ENCODE assay signal across 7 cellular contexts in genomic region chr16:21950782-21951521, GRCh38. TPM values are rescaled to one million over a fixed set of nuclear protein-coding genes. Genes with fewer than 3 reads are reported as not detected.
DNase-seq lines count a peak whose midpoint lies in the region; ATAC-seq, FAIRE-seq and TF ChIP-seq lines count a peak whose summit lies in the region.

No MANE protein-coding gene starts in this region.

- no peaks in the 10 kb centered on the region for H3K9me3 Mint-ChIP-seq in T-helper 2 cell treated with Interferon-gamma antibody and Interleukin-4, amounts not matched to agents 5 μg/mL and 100 μg/mL, for 36 hours
- no peaks in the 10 kb centered on the region for H3K9me3 Mint-ChIP-seq in stimulated activated effector memory CD8-positive, alpha-beta T cell treated with anti-CD3 and anti-CD28 coated beads, Interleukin-12 subunit alpha, Interleukin-12 subunit beta, amount 100 ng/mL, for 72 hours

- H3K36me3 Mint-ChIP-seq in T-helper 2 cell treated with Interferon-gamma antibody and Interleukin-4, amounts not matched to agents 5 μg/mL and 100 μg/mL, for 36 hours (ENCODE audit: low read depth) = peaks cover 19% of the 10 kb centered on the region
- H3K36me3 Mint-ChIP-seq in stimulated activated effector memory CD8-positive, alpha-beta T cell treated with anti-CD3 and anti-CD28 coated beads, Interleukin-12 subunit alpha, Interleukin-12 subunit beta, amount 100 ng/mL, for 72 hours = peaks cover 27% of the 10 kb centered on the region

- no peak overlapping the region for H3K4me3 ChIP-seq in HFF-Myc (replicated peaks; ENCODE audit: low read depth, low read length)
- H3K4me3 ChIP-seq in fibroblast of mammary gland (ENCODE audit: control insufficient read depth, low read depth, low read length) = no peak overlapping the region

- DNase-seq in Caki2 (ENCODE audit: low read depth) (peak; percentile 61), HFF-Myc (ENCODE audit: extremely low read depth, low read depth) (no peak), fibroblast of mammary gland (ENCODE audit: low read depth) (peak; percentile 48), H54 (ENCODE audit: insufficient read length, low spot score) (no peak)
- no peak for DNase-seq in T-helper 2 cell treated with Interferon-gamma antibody and Interleukin-4, amounts not matched to agents 5 μg/mL and 100 μg/mL, for 36 hours (ENCODE audit: low spot score)
- no peak for DNase-seq in stimulated activated effector memory CD8-positive, alpha-beta T cell treated with anti-CD3 and anti-CD28 coated beads, Interleukin-12 subunit alpha, Interleukin-12 subunit beta, amount 100 ng/mL, for 72 hours (ENCODE audit: low spot score in 2 of 2)

- in situ Hi-C loops in Caki2 (cut with HindIII; ENCODE audit: low pct_unique_long_range_greater_than_20kb, low sequenced_read_pairs) = no loop called here

- peak overlapping the region; percentile 76 for H3K27ac Mint-ChIP-seq in T-helper 2 cell treated with Interferon-gamma antibody and Interleukin-4, amounts not matched to agents 5 μg/mL and 100 μg/mL, for 36 hours
- H3K27ac Mint-ChIP-seq in stimulated activated effector memory CD8-positive, alpha-beta T cell treated with anti-CD3 and anti-CD28 coated beads, Interleukin-12 subunit alpha, Interleukin-12 subunit beta, amount 100 ng/mL, for 72 hours = peak overlapping the region; percentile 71

- FAIRE-seq in H54 (lab: Jason Lieb, UNC) = no peak

- peaks cover 37% of the 10 kb centered on the region for H3K4me1 Mint-ChIP-seq in T-helper 2 cell treated with Interferon-gamma antibody and Interleukin-4, amounts not matched to agents 5 μg/mL and 100 μg/mL, for 36 hours (ENCODE audit: low read depth)
- peaks cover 36% of the 10 kb centered on the region for H3K4me1 Mint-ChIP-seq in stimulated activated effector memory CD8-positive, alpha-beta T cell treated with anti-CD3 and anti-CD28 coated beads, Interleukin-12 subunit alpha, Interleukin-12 subunit beta, amount 100 ng/mL, for 72 hours

- H3K27me3 Mint-ChIP-seq in T-helper 2 cell treated with Interferon-gamma antibody and Interleukin-4, amounts not matched to agents 5 μg/mL and 100 μg/mL, for 36 hours (ENCODE audit: low read depth) = no peaks in the 10 kb centered on the region

- no peak for ATAC-seq in stimulated activated effector memory CD8-positive, alpha-beta T cell treated with anti-CD3 and anti-CD28 coated beads, Interleukin-12 subunit alpha, Interleukin-12 subunit beta, amount 100 ng/mL, for 72 hours
- no peak for ATAC-seq in HG02798 (IDR thresholded peaks at IDR 0.05; ENCODE audit: poor library complexity, unreplicated experiment)

- no peak for TF ChIP-seq POLR2A in H54 (IDR thresholded peaks at IDR 0.05; ENCODE audit: low read depth, low read length)

- H3K4me3 Mint-ChIP-seq in T-helper 2 cell treated with Interferon-gamma antibody and Interleukin-4, amounts not matched to agents 5 μg/mL and 100 μg/mL, for 36 hours = peak overlapping the region; percentile 72
- H3K4me3 Mint-ChIP-seq in stimulated activated effector memory CD8-positive, alpha-beta T cell treated with anti-CD3 and anti-CD28 coated beads, Interleukin-12 subunit alpha, Interleukin-12 subunit beta, amount 100 ng/mL, for 72 hours = peak overlapping the region; percentile 96

- TF ChIP-seq CTCF in HFF-Myc (IDR thresholded peaks at IDR 0.05; ENCODE audit: low read depth, low read length, missing control alignments) = peak; percentile 42
- peak; percentile 46 for TF ChIP-seq CTCF in fibroblast of mammary gland (conservative IDR thresholded peaks at IDR 0.05; ENCODE audit: control insufficient read depth, insufficient read depth, low read depth, low read length)

RNA-seq across cellular contexts. Expression of gene UQCRC2, which starts 2.2 kb away (rescaled TPM):
- 19.4 and 27.1 TPM in 2 replicates for total RNA-seq in Caki2 (2014; rRNA removed; shearing (Covaris generic); ENCODE audit: low replicate concordance)

RNA-seq across cellular contexts. Expression of gene PDZD9, which starts 50.0 kb away (rescaled TPM):
- not detected in 2 replicates for total RNA-seq in Caki2 (2014; rRNA removed; shearing (Covaris generic); ENCODE audit: low replicate concordance)

RNA-seq across cellular contexts. Expression of gene MOSMO, which starts 57.0 kb away (rescaled TPM):
- 11.5 and 18.2 TPM in 2 replicates for total RNA-seq in Caki2 (2014; rRNA removed; shearing (Covaris generic); ENCODE audit: low replicate concordance)

Comparison
In these comparisons a context has a peak if more than half of its experiments do, and no peak if none do; other contexts are left out.
1. DNase-seq: peak in Caki2 (single experiment) and fibroblast of mammary gland (single experiment); none in HFF-Myc (single experiment), T-helper 2 cell treated with Interferon-gamma antibody and Interleukin-4, amounts not matched to agents 5 μg/mL and 100 μg/mL, for 36 hours (single experiment), stimulated activated effector memory CD8-positive, alpha-beta T cell treated with anti-CD3 and anti-CD28 coated beads, Interleukin-12 subunit alpha, Interleukin-12 subunit beta, amount 100 ng/mL, for 72 hours (0 of 2) and H54 (single experiment).